In the genomic region with DNA sequence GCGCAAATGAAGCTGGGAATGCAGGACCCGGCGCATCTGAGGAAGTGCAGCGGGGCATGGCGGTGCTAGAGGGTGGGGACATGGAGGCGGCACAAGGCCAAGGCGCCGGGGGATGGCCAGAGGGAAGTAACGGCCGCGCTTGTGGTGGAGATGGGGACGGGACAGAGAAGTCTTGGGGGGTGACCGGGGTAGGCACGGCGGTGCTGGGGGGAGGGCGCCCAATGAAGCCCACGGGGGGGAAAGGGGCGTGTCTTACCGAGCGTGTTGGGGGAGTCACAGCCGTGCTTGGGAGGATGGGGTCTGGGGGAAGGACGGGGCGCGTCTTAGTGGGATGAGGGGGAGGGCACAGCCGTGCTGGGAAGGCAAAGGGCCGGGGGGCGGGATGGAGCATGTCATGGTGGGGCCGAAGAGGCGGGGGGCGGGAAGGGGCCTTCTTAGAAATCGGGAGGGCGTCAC, we compare ENCODE assay signal across 7 cellular contexts. TPM values are rescaled to one million over a fixed set of nuclear protein-coding genes. Genes with fewer than 3 reads are reported as not detected.
DNase-seq lines count a peak whose midpoint lies in the region; FAIRE-seq and TF ChIP-seq lines count a peak whose summit lies in the region.

No MANE protein-coding gene starts in this region.

- H3K4me1 Mint-ChIP-seq in brain: peaks cover 10% of the 10 kb centered on the region

- no peaks in the 10 kb centered on the region for H3K36me3 ChIP-seq in HUES48 (ENCODE audit: control insufficient read depth, insufficient read depth, low read length)
- no peaks in the 10 kb centered on the region for H3K36me3 ChIP-seq in small intestine (ENCODE audit: control insufficient read depth in 2 of 2, insufficient read depth in 2 of 2, low read length in 2 of 2)

- H3K9ac ChIP-seq in HUES48 (ENCODE audit: low read depth, low read length): peak overlapping the region; percentile 82

- H3K4me1 ChIP-seq in HUES48 (ENCODE audit: control insufficient read depth, insufficient read depth, low read length) (peaks cover 45% of the 10 kb centered on the region), small intestine (ENCODE audit: control insufficient read depth in 2 of 2, insufficient read depth in 1 of 2, low read depth in 1 of 2, low read length in 1 of 2) (no peaks in the 10 kb centered on the region)

- no peaks in the 10 kb centered on the region for H3K27me3 Mint-ChIP-seq in brain

- H3K27ac ChIP-seq in HUES48 (ENCODE audit: low read depth, low read length): peak overlapping the region; percentile 98
- peak overlapping the region; percentile 59 to 94 for H3K27ac ChIP-seq in small intestine (ENCODE audit: low read depth in 1 of 2, low read length in 1 of 2)

- peak overlapping the region in 3 of 5 experiments; percentile 49 to 94 (median 89) for H3K27ac Mint-ChIP-seq in brain

- peaks cover 14% of the 10 kb centered on the region for H3K36me3 Mint-ChIP-seq in brain

- peaks cover 5 to 25% (median 14%) of the 10 kb centered on the region in 5 experiments for H3K9me3 Mint-ChIP-seq in brain

- no peak for TF ChIP-seq CTCF in brain (conservative IDR thresholded peaks at IDR 0.05)

- H3K4me3 Mint-ChIP-seq in brain: peak overlapping the region; percentile 36 to 88 (median 86)

- 5 to 22% (median 10%) methylated on average over 6 to 32 of the region's 32 CpGs for WGBS in small intestine, 3 donors

- H3K27me3 ChIP-seq in HUES48 (ENCODE audit: control insufficient read depth, insufficient read depth, low read length) (no peaks in the 10 kb centered on the region), small intestine (ENCODE audit: control insufficient read depth in 2 of 2, insufficient read depth in 2 of 2, low read length in 2 of 2) (no peaks in the 10 kb centered on the region)

- peak overlapping the region; percentile 71 for H3K4me3 ChIP-seq in HUES48 (ENCODE audit: low read depth, low read length)
- peak overlapping the region; percentile 36 to 67 for H3K4me3 ChIP-seq in small intestine (ENCODE audit: low read depth in 1 of 2, low read length in 2 of 2)

- H3K9me3 ChIP-seq in HUES48 (ENCODE audit: control insufficient read depth, insufficient read depth, low read length) (no peaks in the 10 kb centered on the region), small intestine (ENCODE audit: control insufficient read depth, low read depth) (no peaks in the 10 kb centered on the region)

- no peak for FAIRE-seq in small intestine (lab: Jason Lieb, UNC)

- DNase-seq in iPS-NIHi7 (ENCODE audit: extremely low spot score): peak; percentile 83
- peak; percentile 25 for DNase-seq in small intestine
- DNase-seq in stimulated activated CD4-positive, alpha-beta T cell treated with anti-CD3 and anti-CD28 coated beads, Interleukin-4, amount 100 ng/mL, for 4 hours: no peak
- no peak for DNase-seq in NCI-H1105 (lab: John Stamatoyannopoulos, UW)
- DNase-seq in UCSD-AML1 (lab: John Stamatoyannopoulos, UW; ENCODE audit: unreplicated experiment): no peak

RNA-seq across cellular contexts. Expression of gene ARSD, which starts 1.0 kb away (rescaled TPM):
- polyA plus RNA-seq in brain (ENCODE audit: insufficient read depth, low read depth, low replicate concordance): 27.3 TPM
- polyA plus RNA-seq in small intestine: 10 to 100 TPM; 12.3 to 16.9 (median 14.1) TPM

Comparison
In these comparisons a context has a peak if more than half of its experiments do, and no peak if none do; other contexts are left out.
1. DNase-seq: peak in iPS-NIHi7 (single experiment) and small intestine (single experiment); none in stimulated activated CD4-positive, alpha-beta T cell treated with anti-CD3 and anti-CD28 coated beads, Interleukin-4, amount 100 ng/mL, for 4 hours (0 of 2), NCI-H1105 (single experiment) and UCSD-AML1 (single experiment).